In genomic region chr13:31424130-31424729, GRCh38 we compare ENCODE assay signal across 8 cellular contexts.
DNase-seq lines count a peak whose midpoint lies in the region; ATAC-seq, FAIRE-seq and TF ChIP-seq lines count a peak whose summit lies in the region.

No MANE protein-coding gene starts in this region.

- H3F3A ChIP-seq in SU-DHL-6 (ENCODE audit: insufficient read depth): no peaks in the 10 kb centered on the region

- no peak overlapping the region for H3K27ac ChIP-seq in SU-DHL-6 (ENCODE audit: low read depth, low read length)
- no peak overlapping the region for H3K27ac ChIP-seq in astrocyte (ENCODE audit: low read depth, low read length)
- H3K27ac ChIP-seq in small intestine (ENCODE audit: low read depth in 1 of 2, low read length in 1 of 2): no peak overlapping the region

- no peaks in the 10 kb centered on the region for H3K9me2 ChIP-seq in SU-DHL-6 (replicated peaks; ENCODE audit: insufficient read depth, low read length)

- peak overlapping the region; percentile 38 for H3K4me2 ChIP-seq in SU-DHL-6 (ENCODE audit: low read depth, low read length, poor library complexity, severe bottlenecking)
- H3K4me2 ChIP-seq in astrocyte (ENCODE audit: low read length): no peak overlapping the region

- peaks cover 31% of the 10 kb centered on the region for H3K27me3 Mint-ChIP-seq in astrocyte (ENCODE audit: low read depth, unreplicated experiment)

- H3K9ac ChIP-seq in SU-DHL-6 (ENCODE audit: low read length) (peak overlapping the region; percentile 2; the same call in 1 of the 2 replicates), astrocyte (ENCODE audit: low read length) (no peak overlapping the region)

- peak; percentile 93 for TF ChIP-seq CTCF in SU-DHL-6 (IDR thresholded peaks at IDR 0.05; ENCODE audit: insufficient read depth, low read length, poor library complexity, severe bottlenecking)
- peak; percentile 93 for TF ChIP-seq CTCF in astrocyte (IDR thresholded peaks at IDR 0.05; ENCODE audit: insufficient read depth, low read depth, low read length)

- peak overlapping the region; percentile 63 for H2AFZ ChIP-seq in SU-DHL-6 (ENCODE audit: low read depth, low read length, severe bottlenecking)
- peak overlapping the region; percentile 72 for H2AFZ ChIP-seq in astrocyte (ENCODE audit: low read depth, low read length)

- H3K36me3 ChIP-seq in SU-DHL-6 (ENCODE audit: low read length) (no peaks in the 10 kb centered on the region), astrocyte (ENCODE audit: insufficient read depth, low read length) (no peaks in the 10 kb centered on the region), small intestine (ENCODE audit: control insufficient read depth in 2 of 2, insufficient read depth in 2 of 2, low read length in 2 of 2) (no peaks in the 10 kb centered on the region)

- H3K4me3 ChIP-seq in SU-DHL-6 (ENCODE audit: insufficient read depth, low read length, poor library complexity, severe bottlenecking): no peak overlapping the region
- no peak overlapping the region for H3K4me3 ChIP-seq in astrocyte (ENCODE audit: insufficient read depth, low read depth, low read length)
- H3K4me3 ChIP-seq in small intestine (ENCODE audit: low read depth in 1 of 2, low read length in 2 of 2): no peak overlapping the region

- no peak overlapping the region for H3K4me3 Mint-ChIP-seq in astrocyte (ENCODE audit: unreplicated experiment)

- H3K36me3 Mint-ChIP-seq in astrocyte (ENCODE audit: low read depth, unreplicated experiment): no peaks in the 10 kb centered on the region

- FAIRE-seq in astrocyte (lab: Jason Lieb, UNC) (peak; percentile 76), small intestine (lab: Jason Lieb, UNC) (no peak)

- no peaks in the 10 kb centered on the region for H4K20me1 ChIP-seq in SU-DHL-6 (ENCODE audit: low read depth, low read length)
- H4K20me1 ChIP-seq in astrocyte (ENCODE audit: insufficient read depth, low read length): no peaks in the 10 kb centered on the region

- ATAC-seq in HG02588 (IDR thresholded peaks at IDR 0.05; ENCODE audit: unreplicated experiment): peak; percentile 99

- no peaks in the 10 kb centered on the region for H3K9me3 ChIP-seq in SU-DHL-6 (ENCODE audit: insufficient read depth, low read length)
- no peaks in the 10 kb centered on the region for H3K9me3 ChIP-seq in astrocyte (ENCODE audit: insufficient read depth, low read depth, low read length)
- H3K9me3 ChIP-seq in small intestine (ENCODE audit: control insufficient read depth, low read depth): no peaks in the 10 kb centered on the region

- 1 to 4% (median 2%) methylated on average over 6 of the region's 6 CpGs for WGBS in small intestine, 3 donors

- H3K27ac Mint-ChIP-seq in astrocyte (ENCODE audit: unreplicated experiment): no peak overlapping the region

- peak; percentile 48 for DNase-seq in NK-92 treated with Interleukin-12 subunit alpha and Interleukin-12 subunit beta, amount 100 ng/mL, for 24 hours (lab: John Stamatoyannopoulos, UW)
- DNase-seq in NK-92 (lab: John Stamatoyannopoulos, UW; ENCODE audit: unreplicated experiment) (no peak), MV-4-11 (lab: John Stamatoyannopoulos, UW) (peak; percentile 73), astrocyte (ENCODE audit: low read depth) (peak; percentile 49), hippocampal formation (lab: John Stamatoyannopoulos, UW) (peak; percentile 38 to 68), small intestine (peak; percentile 72)

- H3K79me2 ChIP-seq in SU-DHL-6 (ENCODE audit: insufficient read depth, low read length) (no peaks in the 10 kb centered on the region), astrocyte (ENCODE audit: insufficient read depth, low read length) (no peaks in the 10 kb centered on the region)

- no peaks in the 10 kb centered on the region for H3K4me1 Mint-ChIP-seq in astrocyte (ENCODE audit: low read depth, unreplicated experiment)

- H3K27me3 ChIP-seq in SU-DHL-6 (ENCODE audit: low read length) (no peaks in the 10 kb centered on the region), astrocyte (ENCODE audit: insufficient read depth, low read length) (peaks cover 5% of the 10 kb centered on the region), small intestine (ENCODE audit: control insufficient read depth in 2 of 2, insufficient read depth in 2 of 2, low read length in 2 of 2) (no peaks in the 10 kb centered on the region)

- no peaks in the 10 kb centered on the region for H3K4me1 ChIP-seq in astrocyte (ENCODE audit: insufficient read depth, low read length)
- no peaks in the 10 kb centered on the region for H3K4me1 ChIP-seq in small intestine (ENCODE audit: control insufficient read depth in 2 of 2, insufficient read depth in 1 of 2, low read depth in 1 of 2, low read length in 1 of 2)

- H3K9me3 Mint-ChIP-seq in astrocyte (ENCODE audit: unreplicated experiment): no peaks in the 10 kb centered on the region
